8 cellular contexts compared by ENCODE assay signal in the genomic region with DNA sequence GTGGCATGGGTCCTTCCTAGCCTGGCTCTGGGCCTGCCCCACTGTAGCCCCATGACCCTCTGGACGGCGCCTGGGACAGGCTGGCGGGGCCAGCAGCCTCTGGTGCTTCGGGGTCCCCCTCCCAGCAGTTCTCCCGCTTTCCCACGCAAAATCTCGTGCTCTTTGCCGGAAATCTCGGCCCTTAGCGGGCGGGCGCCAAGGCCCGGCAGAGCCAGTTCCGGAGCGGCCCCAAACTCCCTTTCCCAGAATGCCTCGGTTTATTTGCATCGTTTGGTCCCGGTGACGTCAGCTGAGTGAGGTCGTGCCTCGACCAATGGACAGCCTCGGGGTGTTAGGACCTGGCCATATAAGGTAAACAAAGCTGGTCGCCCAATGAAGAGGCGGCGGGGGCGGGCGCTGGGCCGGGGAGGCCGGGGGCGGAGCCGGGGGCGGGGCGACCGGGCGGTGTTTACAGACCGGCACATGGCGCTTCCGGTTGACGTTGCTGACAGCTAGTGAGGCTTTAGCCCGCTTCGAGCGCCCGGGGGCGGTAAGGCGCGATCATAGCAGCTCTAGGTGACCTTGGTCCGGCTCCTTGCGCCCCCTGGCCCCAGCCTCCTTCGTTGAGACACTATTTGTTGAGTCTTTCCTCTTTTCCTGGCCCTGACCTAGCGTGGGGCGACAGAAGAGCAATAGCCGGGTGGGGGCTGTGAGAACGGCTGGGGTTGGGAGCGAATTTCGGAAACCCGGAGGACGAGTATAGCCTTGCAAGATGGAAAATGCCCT. TPM values are rescaled to one million over a fixed set of nuclear protein-coding genes. Genes with fewer than 3 reads are reported as not detected.
DNase-seq lines count a peak whose midpoint lies in the region; ATAC-seq lines count a peak whose summit lies in the region.

No MANE protein-coding gene starts in this region.

- peak overlapping the region; percentile 94 for H3K4me3 Mint-ChIP-seq in activated CD4-positive, alpha-beta T cell treated with anti-CD3 and anti-CD28 coated beads, Interleukin-2, amount 10 ng/mL, durations not matched to agents 7 days and 5 days

- H3K36me3 Mint-ChIP-seq in activated CD4-positive, alpha-beta T cell treated with anti-CD3 and anti-CD28 coated beads, Interleukin-2, amount 10 ng/mL, durations not matched to agents 7 days and 5 days (ENCODE audit: low read depth) = no peaks in the 10 kb centered on the region

- POLR2A ChIA-PET in activated CD4-positive, alpha-beta T cell treated with anti-CD3 and anti-CD28 coated beads, Interleukin-2, amount 10 ng/mL, durations not matched to agents 7 days and 5 days (lab: Charles Lee) = no interaction called here

- H3K4me1 Mint-ChIP-seq in activated CD4-positive, alpha-beta T cell treated with anti-CD3 and anti-CD28 coated beads, Interleukin-2, amount 10 ng/mL, durations not matched to agents 7 days and 5 days = peaks cover 22% of the 10 kb centered on the region

- H3K27me3 Mint-ChIP-seq in activated CD4-positive, alpha-beta T cell treated with anti-CD3 and anti-CD28 coated beads, Interleukin-2, amount 10 ng/mL, durations not matched to agents 7 days and 5 days = no peaks in the 10 kb centered on the region

- peak overlapping the region; percentile 98 for H3K27ac Mint-ChIP-seq in activated CD4-positive, alpha-beta T cell treated with anti-CD3 and anti-CD28 coated beads, Interleukin-2, amount 10 ng/mL, durations not matched to agents 7 days and 5 days

- DNase-seq in C1 segment of cervical spinal cord (lab: John Stamatoyannopoulos, UW) = peak; percentile 91 to 100 (median 99)
- peak; percentile 96 to 98 for DNase-seq in NCI-H526 (lab: John Stamatoyannopoulos, UW)
- DNase-seq in activated CD4-positive, alpha-beta T cell treated with anti-CD3 and anti-CD28 coated beads, Interleukin-2, amount 10 ng/mL, durations not matched to agents 7 days and 5 days = peak; percentile 100
- DNase-seq in dedifferentiated amniotic fluid mesenchymal stem cell (ENCODE audit: extremely low spot score) = peak; percentile 100
- peak; percentile 99 for DNase-seq in left lobe of liver (ENCODE audit: low spot score)
- peak; percentile 99 for DNase-seq in stimulated activated CD4-positive, alpha-beta T cell treated with anti-CD3 and anti-CD28 coated beads, Interleukin-2, amount 100 ng/mL, for 4 hours (ENCODE audit: low read depth)

- CTCF ChIA-PET in activated CD4-positive, alpha-beta T cell treated with anti-CD3 and anti-CD28 coated beads, Interleukin-2, amount 10 ng/mL, durations not matched to agents 7 days and 5 days (lab: Charles Lee) = interaction anchor here (0.6 to 1.5 kb wide), 8 partner anchors 8 to 363 kb away, joined by 3 to 10 read pairs (median 5); partner anchors contain the start of gene MGRN1

- ATAC-seq in GM19324 (IDR thresholded peaks at IDR 0.05; ENCODE audit: low FRiP score, unreplicated experiment) (peak; percentile 82), HG03469 (IDR thresholded peaks at IDR 0.05; ENCODE audit: unreplicated experiment) (peak; percentile 53), left lobe of liver (peak; percentile 72)

- no peaks in the 10 kb centered on the region for H3K9me3 Mint-ChIP-seq in activated CD4-positive, alpha-beta T cell treated with anti-CD3 and anti-CD28 coated beads, Interleukin-2, amount 10 ng/mL, durations not matched to agents 7 days and 5 days

RNA-seq across cellular contexts. Expression of gene UBALD1, which starts 1.5 kb away (rescaled TPM):
- 10 to 100 TPM; 21.5 to 22.2 TPM for total RNA-seq in activated CD4-positive, alpha-beta T cell treated with anti-CD3 and anti-CD28 coated beads, Interleukin-2, amount 10 ng/mL, durations not matched to agents 7 days and 5 days
- 19.1 TPM for total RNA-seq in left lobe of liver

RNA-seq across cellular contexts. Expression of gene MGRN1, which starts 8.4 kb away (rescaled TPM):
- 10 to 100 TPM; 74.4 to 79.5 TPM for total RNA-seq in activated CD4-positive, alpha-beta T cell treated with anti-CD3 and anti-CD28 coated beads, Interleukin-2, amount 10 ng/mL, durations not matched to agents 7 days and 5 days
- total RNA-seq in left lobe of liver = 59.5 TPM

Comparison
In these comparisons a context has a peak if more than half of its experiments do, and no peak if none do; other contexts are left out.
1. Peak in every context shown above with its lines: DNase-seq and ATAC-seq.